Comparison of ENCODE assay signal across 22 cellular contexts in genomic region chr1:76135835-76136234, GRCh38.
DNase-seq lines count a peak whose midpoint lies in the region; TF ChIP-seq lines count a peak whose summit lies in the region.
"Had no signal": no experiment of that assay in that cellular context is flagged by ENCODE, and none has a peak within 500 bp of the region (broad histone marks: within the 10 kb centered on the region; RNA-seq: fewer than 3 reads in every experiment).

No MANE protein-coding gene starts in this region.

- H3K27ac Mint-ChIP-seq in osteocyte (ENCODE audit: unreplicated experiment): no peak overlapping the region
- H3K27ac Mint-ChIP-seq: CD14-positive monocyte; CD4-positive, alpha-beta memory T cell; HFFc6 had no signal

- H3K9me3 ChIP-seq in left ventricle myocardium inferior (replicated peaks) (no peaks in the 10 kb centered on the region), thyroid gland (no peaks in the 10 kb centered on the region)
- H3K9me3 ChIP-seq: A549, BE2C, HAP-1 had no signal

- H3K4me1 ChIP-seq in left ventricle myocardium inferior (peaks cover 45% of the 10 kb centered on the region), thyroid gland (peaks cover 19 to 48% of the 10 kb centered on the region in 2 donors)
- H3K4me1 ChIP-seq: A549, BE2C, HAP-1 had no signal

- 45 to 67% methylated on average over 3 of the region's 3 CpGs for WGBS in thyroid gland, 2 donors

- no peak for TF ChIP-seq POLR2A in thyroid gland (IDR thresholded peaks at IDR 0.05)

- intact Hi-C loops in left ventricle myocardium inferior (cut with micrococcal nuclease) (no loop called here), cardiac septum (cut with DNase I) (no loop called here), head of caudate nucleus (cut with DNase I) (no loop called here), thyroid gland (cut with DNase I) (no loop called here)

- H3K27me3 ChIP-seq in left ventricle myocardium inferior (ENCODE audit: low read depth): no peaks in the 10 kb centered on the region
- no peaks in the 10 kb centered on the region for H3K27me3 ChIP-seq in thyroid gland
- H3K27me3 ChIP-seq: BE2C; BLaER1 treated with 17β-estradiol and CSF1 and Interleukin-3, amounts not matched to agents 10 nM and 100 nM had no signal

- no peak for TF ChIP-seq CTCF in left ventricle myocardium inferior (IDR thresholded peaks at IDR 0.05; ENCODE audit: borderline replicate concordance)
- no peak for TF ChIP-seq CTCF in osteocyte (IDR thresholded peaks at IDR 0.05)
- TF ChIP-seq CTCF in thyroid gland (IDR thresholded peaks at IDR 0.05): no peak

- peaks cover 2% of the 10 kb centered on the region for H3K36me3 ChIP-seq in left ventricle myocardium inferior
- no peaks in the 10 kb centered on the region for H3K36me3 ChIP-seq in thyroid gland
- H3K36me3 ChIP-seq: BE2C, HAP-1 had no signal

- no peak overlapping the region for H3K4me3 Mint-ChIP-seq in osteocyte (ENCODE audit: unreplicated experiment)
- H3K4me3 Mint-ChIP-seq: CD14-positive monocyte; CD4-positive, alpha-beta memory T cell; HFFc6 had no signal

- H3K27ac ChIP-seq in left ventricle myocardium inferior (replicated peaks) (peak overlapping the region; percentile 88), thyroid gland (no peak overlapping the region)
- H3K27ac ChIP-seq: A549; BLaER1 treated with 17β-estradiol and CSF1 and Interleukin-3, amounts not matched to agents 10 nM and 100 nM had no signal

- H3K36me3 Mint-ChIP-seq in osteocyte (ENCODE audit: unreplicated experiment): no peaks in the 10 kb centered on the region
- H3K36me3 Mint-ChIP-seq: CD14-positive monocyte; CD4-positive, alpha-beta memory T cell had no signal

- no peaks in the 10 kb centered on the region for H3K27me3 Mint-ChIP-seq in osteocyte (ENCODE audit: unreplicated experiment)

- H3K4me3 ChIP-seq in left ventricle myocardium inferior: no peak overlapping the region
- no peak overlapping the region for H3K4me3 ChIP-seq in thyroid gland (replicated peaks in 1 of 3)
- H3K4me3 ChIP-seq: A549; BLaER1 treated with 17β-estradiol and CSF1 and Interleukin-3, amounts not matched to agents 10 nM and 100 nM; HAP-1 had no signal

- H3K9me3 Mint-ChIP-seq in osteocyte (ENCODE audit: unreplicated experiment): no peaks in the 10 kb centered on the region
- H3K9me3 Mint-ChIP-seq: CD4-positive, alpha-beta memory T cell; HFFc6 had no signal

- no peak for DNase-seq in left ventricle myocardium inferior
- no peak for DNase-seq in cardiac septum (ENCODE audit: low spot score)
- DNase-seq in head of caudate nucleus: peak in 25 of 42 donors; percentile 18 to 66 (median 35)
- DNase-seq in osteocyte (ENCODE audit: extremely low spot score, unreplicated experiment): peak; percentile 38
- DNase-seq in thyroid gland: peak; percentile 35 to 39
- no peak for DNase-seq in CD1c-positive myeloid dendritic cell (ENCODE audit: extremely low spot score)
- DNase-seq in NCI-H2196 treated with DMSO at 0.1 percent for 48 hours (lab: John Stamatoyannopoulos, UW; ENCODE audit: unreplicated experiment): no peak
- DNase-seq: 8988T; ACHN; AML-193; BE2C; Calu3; CD4-positive, alpha-beta memory T cell; COR-L47; DMS53; DND-41; GOT3; HFFc6 had no signal

- peaks cover 4% of the 10 kb centered on the region for H3K4me1 Mint-ChIP-seq in osteocyte (ENCODE audit: unreplicated experiment)
- H3K4me1 Mint-ChIP-seq: CD4-positive, alpha-beta memory T cell had no signal

Comparison
In these comparisons a context has a peak if more than half of its experiments do, and no peak if none do; other contexts are left out.
1. DNase-seq: peak in head of caudate nucleus (25 of 42), osteocyte (single experiment) and thyroid gland (2 of 2); none in left ventricle myocardium inferior (single experiment), cardiac septum (single experiment), CD1c-positive myeloid dendritic cell (single experiment) and NCI-H2196 treated with DMSO at 0.1 percent for 48 hours (single experiment).